Comparison of ENCODE assay signal across 16 cellular contexts in the genomic region with DNA sequence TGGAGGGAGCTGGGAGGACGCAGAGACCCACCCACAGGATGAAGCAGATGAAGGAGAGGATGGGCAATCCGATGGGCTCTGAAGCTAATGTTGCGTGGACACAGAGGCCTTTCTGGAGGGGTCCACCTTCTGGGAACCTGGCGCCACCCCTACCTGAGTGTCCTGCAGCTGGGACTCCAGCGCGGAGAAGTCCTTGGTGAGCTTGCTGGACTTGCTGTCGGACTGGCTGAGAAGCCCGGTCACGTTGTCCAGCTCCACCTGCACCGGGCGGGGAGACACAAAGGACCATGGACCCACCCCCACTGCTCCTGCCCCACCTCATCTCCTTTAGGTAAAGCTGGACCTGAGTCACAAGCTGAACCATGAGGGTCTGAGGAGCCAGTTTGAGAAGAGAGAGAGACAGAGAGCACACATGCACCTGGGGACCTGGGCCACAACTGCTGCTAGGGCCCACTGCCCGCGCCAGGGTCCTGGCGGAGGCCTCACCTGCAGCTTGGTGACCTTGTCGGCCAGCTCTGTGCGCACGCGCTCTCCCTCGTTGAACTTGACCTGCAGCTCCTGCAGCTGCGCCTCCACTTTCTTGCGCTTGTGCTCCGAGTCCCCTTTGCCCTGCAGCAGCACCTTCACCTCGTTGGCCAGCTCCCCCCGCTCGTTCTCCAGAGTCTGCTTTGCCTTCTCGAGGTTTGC. TPM values are rescaled to one million over a fixed set of nuclear protein-coding genes. Genes with fewer than 3 reads are reported as not detected.
DNase-seq lines count a peak whose midpoint lies in the region; ATAC-seq and TF ChIP-seq lines count a peak whose summit lies in the region.
"Had no signal": no experiment of that assay in that cellular context is flagged by ENCODE, and none has a peak within 500 bp of the region (broad histone marks: within the 10 kb centered on the region; RNA-seq: fewer than 3 reads in every experiment).

No MANE protein-coding gene starts in this region.

- H3K27ac ChIP-seq in heart right ventricle (no peak overlapping the region), Panc1 (ENCODE audit: low read length) (no peak overlapping the region), left lung (no peak overlapping the region), aorta (ENCODE audit: low read depth in 1 of 2, low read length in 2 of 2) (no peak overlapping the region)
- H3K27ac ChIP-seq: thoracic aorta had no signal

- in situ Hi-C loops in Panc1 (cut with HindIII; ENCODE audit: low pct_unique_long_range_greater_than_20kb, low sequenced_read_pairs), result no loop called here

- intact Hi-C loops in Right ventricle myocardium superior (cut with DNase I) (no loop called here), heart right ventricle (cut with DNase I) (no loop called here), Panc1 (cut with micrococcal nuclease; ENCODE audit: unreplicated experiment) (no loop called here), left lung (cut with DNase I) (no loop called here), aorta (cut with DNase I) (no loop called here)

- DNase-seq in Right ventricle myocardium superior (peak; percentile 38), heart right ventricle (no peak), Panc1 (ENCODE audit: low read depth, low spot score) (no peak), left lung (peak; percentile 25 to 58), aorta (peak; percentile 44 to 75)
- DNase-seq: effector CD8-positive, alpha-beta T cell; EL; esophagus squamous epithelium; NCI-H1048; NCI-H2029 treated with DMSO at 0.1 percent for 48 hours; NCI-H446; retina; SW 1271 had no signal

- BruUV-seq in Panc1 (replicated peaks; lab: Mats Ljungman, UMichigan), result TSS peak; percentile 77

- CTCF ChIA-PET in Panc1 (lab: Charles Lee), result no interaction called here

- POLR2A ChIA-PET in Panc1 (lab: Charles Lee), result no interaction called here

- H3K27me3 ChIP-seq in heart right ventricle, result no peaks in the 10 kb centered on the region
- H3K27me3 ChIP-seq in Panc1 (ENCODE audit: control insufficient read depth, insufficient read depth, low read length), result no peaks in the 10 kb centered on the region
- H3K27me3 ChIP-seq in left lung, result no peaks in the 10 kb centered on the region
- H3K27me3 ChIP-seq in aorta (ENCODE audit: control insufficient read depth in 1 of 2, insufficient read depth in 2 of 2, low read length in 1 of 2), result no peaks in the 10 kb centered on the region
- H3K27me3 ChIP-seq: esophagus squamous epithelium had no signal

- ATAC-seq in Right ventricle myocardium superior (ENCODE audit: poor library complexity) (no peak), heart right ventricle (no peak), Panc1 (no peak), left lung (no peak), aorta (ENCODE audit: low FRiP score) (no peak), HG02970 (IDR thresholded peaks at IDR 0.05; ENCODE audit: low FRiP score, unreplicated experiment) (no peak), GM21825 (IDR thresholded peaks at IDR 0.05; ENCODE audit: unreplicated experiment) (no peak)

- H3K9me3 ChIP-seq in heart right ventricle (no peaks in the 10 kb centered on the region), Panc1 (ENCODE audit: control insufficient read depth, insufficient read depth, low read depth, low read length) (no peaks in the 10 kb centered on the region), left lung (no peaks in the 10 kb centered on the region), aorta (ENCODE audit: control insufficient read depth, low read length) (no peaks in the 10 kb centered on the region)
- H3K9me3 ChIP-seq: esophagus squamous epithelium, thoracic aorta had no signal

- H3K36me3 ChIP-seq in heart right ventricle (peaks cover 44 to 98% (median 85%) of the 10 kb centered on the region in 9 donors), Panc1 (ENCODE audit: control insufficient read depth, insufficient read depth, low read length) (peaks cover 32% of the 10 kb centered on the region), left lung (peaks cover 9 to 100% of the 10 kb centered on the region in 2 donors), aorta (ENCODE audit: control insufficient read depth in 1 of 2, insufficient read depth in 2 of 2, low read length in 1 of 2) (peaks cover 3 to 44% of the 10 kb centered on the region in 2 donors)

- H3K4me3 ChIP-seq in heart right ventricle (no peak overlapping the region), Panc1 (ENCODE audit: low read depth in 2 of 2, low read length in 2 of 2) (no peak overlapping the region), left lung (no peak overlapping the region), aorta (ENCODE audit: low read length in 2 of 2) (no peak overlapping the region)
- H3K4me3 ChIP-seq: esophagus squamous epithelium, thoracic aorta had no signal

- 91 to 92% methylated on average over 26 of the region's 26 CpGs for WGBS in heart right ventricle, 2 donors
- 87 to 90% methylated on average over 26 of the region's 26 CpGs for WGBS in aorta, 2 donors

- no peaks in the 10 kb centered on the region for H3K4me1 ChIP-seq in heart right ventricle
- no peaks in the 10 kb centered on the region for H3K4me1 ChIP-seq in Panc1 (ENCODE audit: control insufficient read depth, insufficient read depth, low read length)
- H3K4me1 ChIP-seq in left lung, result peaks cover 0 to 4% of the 10 kb centered on the region in 2 donors
- H3K4me1 ChIP-seq in aorta (ENCODE audit: control insufficient read depth in 1 of 2, insufficient read depth in 2 of 2, low read length in 2 of 2), result no peaks in the 10 kb centered on the region

- TF ChIP-seq CTCF in heart right ventricle (IDR thresholded peaks at IDR 0.05) (no peak), Panc1 (IDR thresholded peaks at IDR 0.05) (no peak), left lung (IDR thresholded peaks at IDR 0.05) (no peak)

RNA-seq across cellular contexts. Expression of a gene that starts 40.8 kb away (rescaled TPM):
- 16.8 TPM for total RNA-seq in Right ventricle myocardium superior
- 100 to 1,000 TPM in 1 of 10 donors, 10 to 100 TPM in 8, 1 to 10 TPM in 1; 9.8 to 121 (median 16.4) TPM for total RNA-seq in heart right ventricle
- polyA plus RNA-seq in heart right ventricle, result 10 to 100 TPM; 18.3 to 18.7 TPM
- total RNA-seq in Panc1 (2021; ENCODE audit: unreplicated experiment), result 16.0 TPM
- polyA plus RNA-seq in Panc1 (2012; ENCODE audit: insufficient read length), result 11.9 TPM
- total RNA-seq in left lung, result 100 to 1,000 TPM in 1 of 2 donors, 10 to 100 TPM in 1; 89.4 to 109 TPM
- total RNA-seq in aorta, result 10 to 100 TPM; 50.0 to 74.0 TPM
- 10 to 100 TPM; 14.1 to 36.5 TPM for polyA plus RNA-seq in aorta

RNA-seq across cellular contexts. Expression of a gene that starts 54.4 kb away (rescaled TPM):
- total RNA-seq in Right ventricle myocardium superior, result 58.6 TPM
- total RNA-seq in heart right ventricle, result 100 to 1,000 TPM in 1 of 10 donors, 10 to 100 TPM in 9; 30.9 to 215 (median 53.3) TPM
- polyA plus RNA-seq in heart right ventricle, result 10 to 100 TPM; 28.6 to 55.5 TPM
- total RNA-seq in Panc1 (2021; ENCODE audit: unreplicated experiment), result 34.4 TPM
- 24.6 TPM for polyA plus RNA-seq in Panc1 (2012; ENCODE audit: insufficient read length)
- 10 to 100 TPM; 51.3 to 63.0 TPM for total RNA-seq in left lung
- 10 to 100 TPM; 42.0 to 62.8 TPM for total RNA-seq in aorta
- polyA plus RNA-seq in aorta, result 10 to 100 TPM; 26.4 to 30.6 TPM

Comparison
In these comparisons a context has a peak if more than half of its experiments do, and no peak if none do; other contexts are left out.
1. DNase-seq: peak in Right ventricle myocardium superior (single experiment), left lung (2 of 2) and aorta (2 of 2); none in heart right ventricle (0 of 2) and Panc1 (single experiment).